1 cellular context compared by ENCODE assay signal in genomic region chr12:118219106-118219505, GRCh38.
TF ChIP-seq lines count a peak whose summit lies in the region.

No MANE protein-coding gene starts in this region.

TF ChIP-seq in GM23338, 12 proteins besides CTCF, POLR2A, EP300 and RAD21 (continued from another document):
- TF ChIP-seq ZNF462 (CRISPR knock-in tag; IDR thresholded peaks at IDR 0.05), result no peak
- no peak for TF ChIP-seq STAT1 (IDR thresholded peaks at IDR 0.05; ENCODE audit: unreplicated experiment)
- TF ChIP-seq ZNF114 (CRISPR knock-in tag; IDR thresholded peaks at IDR 0.05), result no peak
- TF ChIP-seq NANOG (IDR thresholded peaks at IDR 0.05; ENCODE audit: borderline replicate concordance), result no peak
- TF ChIP-seq JUNB (IDR thresholded peaks at IDR 0.05; ENCODE audit: unreplicated experiment), result no peak
- no peak for TF ChIP-seq EZH2 (IDR thresholded peaks at IDR 0.05; ENCODE audit: low read depth, unreplicated experiment)
- TF ChIP-seq, protein P1, sequence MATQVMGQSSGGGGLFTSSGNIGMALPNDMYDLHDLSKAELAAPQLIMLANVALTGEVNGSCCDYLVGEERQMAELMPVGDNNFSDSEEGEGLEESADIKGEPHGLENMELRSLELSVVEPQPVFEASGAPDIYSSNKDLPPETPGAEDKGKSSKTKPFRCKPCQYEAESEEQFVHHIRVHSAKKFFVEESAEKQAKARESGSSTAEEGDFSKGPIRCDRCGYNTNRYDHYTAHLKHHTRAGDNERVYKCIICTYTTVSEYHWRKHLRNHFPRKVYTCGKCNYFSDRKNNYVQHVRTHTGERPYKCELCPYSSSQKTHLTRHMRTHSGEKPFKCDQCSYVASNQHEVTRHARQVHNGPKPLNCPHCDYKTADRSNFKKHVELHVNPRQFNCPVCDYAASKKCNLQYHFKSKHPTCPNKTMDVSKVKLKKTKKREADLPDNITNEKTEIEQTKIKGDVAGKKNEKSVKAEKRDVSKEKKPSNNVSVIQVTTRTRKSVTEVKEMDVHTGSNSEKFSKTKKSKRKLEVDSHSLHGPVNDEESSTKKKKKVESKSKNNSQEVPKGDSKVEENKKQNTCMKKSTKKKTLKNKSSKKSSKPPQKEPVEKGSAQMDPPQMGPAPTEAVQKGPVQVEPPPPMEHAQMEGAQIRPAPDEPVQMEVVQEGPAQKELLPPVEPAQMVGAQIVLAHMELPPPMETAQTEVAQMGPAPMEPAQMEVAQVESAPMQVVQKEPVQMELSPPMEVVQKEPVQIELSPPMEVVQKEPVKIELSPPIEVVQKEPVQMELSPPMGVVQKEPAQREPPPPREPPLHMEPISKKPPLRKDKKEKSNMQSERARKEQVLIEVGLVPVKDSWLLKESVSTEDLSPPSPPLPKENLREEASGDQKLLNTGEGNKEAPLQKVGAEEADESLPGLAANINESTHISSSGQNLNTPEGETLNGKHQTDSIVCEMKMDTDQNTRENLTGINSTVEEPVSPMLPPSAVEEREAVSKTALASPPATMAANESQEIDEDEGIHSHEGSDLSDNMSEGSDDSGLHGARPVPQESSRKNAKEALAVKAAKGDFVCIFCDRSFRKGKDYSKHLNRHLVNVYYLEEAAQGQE (IDR thresholded peaks at IDR 0.05; ENCODE audit: unreplicated experiment), result no peak
- TF ChIP-seq ZNF331 (CRISPR knock-in tag; IDR thresholded peaks at IDR 0.05; ENCODE audit: low read depth), result no peak
- no peak for TF ChIP-seq POLR2AphosphoS5 (IDR thresholded peaks at IDR 0.05; ENCODE audit: low read depth)
